ENCODE assay signal across 13 cellular contexts in genomic region chr2:237269121-237269875, GRCh38.
"Had no signal": no experiment of that assay in that cellular context is flagged by ENCODE, and none has a peak within 500 bp of the region (broad histone marks: within the 10 kb centered on the region; RNA-seq: fewer than 3 reads in every experiment).

No MANE protein-coding gene starts in this region.

- DNase-seq: activated CD4-positive, alpha-beta T cell treated with anti-CD3 and anti-CD28 coated beads for 36 hours; activated CD8-positive, alpha-beta memory T cell treated with anti-CD3 and anti-CD28 coated beads, Interleukin-2, amount 50 U/mL, for 4 hours; activated CD8-positive, alpha-beta T cell treated with anti-CD3 and anti-CD28 coated beads for 36 hours; activated effector memory CD4-positive, alpha-beta T cell treated with anti-CD3 and anti-CD28 coated beads, Interleukin-2, amount 50 U/mL, for 16 hours; activated T-cell treated with anti-CD3 and anti-CD28 coated beads, Interleukin-2, amount 50 U/mL, for 48 hours; amniotic stem cell; brain microvascular endothelial cell; effector CD8-positive, alpha-beta T cell; gastrocnemius medialis; left colon; right lobe of liver; spleen; stimulated activated naive CD8-positive, alpha-beta T cell treated with anti-CD3 and anti-CD28 coated beads, Interleukin-15, amount 100 ng/mL, for 72 hours had no signal
